28 cellular contexts compared by ENCODE assay signal in genomic region chr5:41761663-41762062, GRCh38.
"Had no signal": no experiment of that assay in that cellular context is flagged by ENCODE, and none has a peak within 500 bp of the region (broad histone marks: within the 10 kb centered on the region; RNA-seq: fewer than 3 reads in every experiment).

No MANE protein-coding gene starts in this region.

- ATAC-seq: activated CD4-positive, alpha-beta T cell treated with anti-CD3 and anti-CD28 coated beads for 36 hours; activated CD4-positive, CD25-positive, alpha-beta regulatory T cell treated with anti-CD3 and anti-CD28 coated beads, Interleukin-2, amount 50 U/mL, for 24 hours; activated CD8-positive, alpha-beta T cell treated with anti-CD3 and anti-CD28 coated beads, Interleukin-2, amount 10 ng/mL, durations not matched to agents 7 days and 5 days; activated naive CD4-positive, alpha-beta T cell treated with anti-CD3 and anti-CD28 coated beads, Interleukin-2, amount 50 U/mL, for 72 hours; body of pancreas; WTC11 had no signal

- DNase-seq: activated CD4-positive, alpha-beta T cell treated with anti-CD3 and anti-CD28 coated beads for 36 hours; activated CD4-positive, alpha-beta T cell treated with anti-CD3 and anti-CD28 coated beads, Interleukin-2, amount 10 ng/mL, durations not matched to agents 7 days and 5 days; activated CD4-positive, alpha-beta T cell treated with anti-CD3 and anti-CD28 coated beads, Interleukin-2, amount 50 U/mL, for 48 hours; activated CD8-positive, alpha-beta T cell treated with anti-CD3 and anti-CD28 coated beads, Interleukin-2, amount 10 ng/mL, durations not matched to agents 7 days and 5 days; activated gamma-delta T cell treated with Interleukin-2 at 50 U/mL for 16 hours; activated naive CD4-positive, alpha-beta T cell treated with anti-CD3 and anti-CD28 coated beads for 36 hours; activated T-cell treated with anti-CD3 and anti-CD28 coated beads, Interleukin-2, amount 50 U/mL, for 24 hours; adrenal gland; body of pancreas; Karpas-422; KBM-7; MG63; NCI-H1048; NCI-H1105 treated with DMSO at 0.1 percent for 48 hours; NCI-H1436; NCI-H1694; NCI-H1930; NCI-H345; NCI-H524 treated with DMSO at 0.1 percent for 48 hours; NCI-H748 treated with DMSO at 0.1 percent for 48 hours; NK-92 treated with Interleukin-12 subunit alpha and Interleukin-12 subunit beta, amount 100 ng/mL, for 24 hours; SHP77; SK-N-SH had no signal

- H3K27me3 ChIP-seq: adrenal gland, body of pancreas, breast epithelium, MG63, SJSA1 had no signal

- H3K9me3 ChIP-seq: adrenal gland, body of pancreas, breast epithelium, MG63, SJSA1, SK-N-SH had no signal

- H3K4me3 ChIP-seq: adrenal gland, body of pancreas, breast epithelium, MG63, SJSA1 had no signal

- H3K36me3 ChIP-seq: breast epithelium had no signal

- H3K4me2 ChIP-seq: SK-N-SH had no signal

- H3K9ac ChIP-seq: SK-N-SH had no signal

- H3K4me1 ChIP-seq: adrenal gland, body of pancreas, breast epithelium, SJSA1 had no signal

- H3K27ac ChIP-seq: adrenal gland, body of pancreas, breast epithelium, SJSA1 had no signal
